1 cellular context compared by ENCODE assay signal in the genomic region with DNA sequence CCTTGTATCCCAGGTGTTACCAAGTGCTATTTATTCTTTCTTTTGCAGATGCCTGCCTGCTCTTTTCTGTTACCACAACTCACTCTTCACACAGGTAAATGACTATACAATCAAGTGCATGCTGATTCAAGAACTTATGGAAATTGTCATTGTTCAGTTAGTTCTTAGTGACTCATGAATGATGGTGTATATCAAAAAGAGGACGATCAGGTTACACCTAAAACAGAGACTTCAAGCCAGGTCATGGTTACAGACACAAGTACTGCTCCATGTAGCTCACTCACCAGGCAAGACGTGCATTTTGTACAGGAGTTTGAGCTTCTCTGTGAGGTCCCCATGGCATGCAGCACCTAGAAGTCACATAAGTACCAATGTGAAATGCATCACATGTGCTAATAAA.
TF ChIP-seq lines count a peak whose summit lies in the region.

No MANE protein-coding gene starts in this region.

TF ChIP-seq in HepG2, 621 proteins besides CTCF, POLR2A, EP300 and RAD21:
- TF ChIP-seq ARNTL (CRISPR knock-in tag; IDR thresholded peaks at IDR 0.05) (no peak), RBM22 (optimal IDR thresholded peaks at IDR 0.05; ENCODE audit: low read length) (peak; percentile 39)
